ENCODE assay signal across 8 cellular contexts in genomic region chr3:25789596-25790556, GRCh38. TPM values are rescaled to one million over a fixed set of nuclear protein-coding genes. Genes with fewer than 3 reads are reported as not detected.
DNase-seq lines count a peak whose midpoint lies in the region; ATAC-seq, FAIRE-seq and TF ChIP-seq lines count a peak whose summit lies in the region.

TSS of gene OXSM (plus strand) at chr3:25790090. CDS start at chr3:25791021, 931 bp downstream.

- peak within 1 kb of the TSS; percentile 83 for H3K27ac ChIP-seq in angular gyrus (ENCODE audit: low read depth, low read length)
- H3K27ac ChIP-seq in right cardiac atrium (ENCODE audit: low read length) = peak within 1 kb of the TSS; percentile 93
- peak within 1 kb of the TSS; percentile 96 for H3K27ac ChIP-seq in psoas muscle

- H3K4me1 ChIP-seq in right cardiac atrium (ENCODE audit: control insufficient read depth, insufficient read depth, low read length) (peaks cover 5% of the 10 kb centered on the region), psoas muscle (peaks cover 24% of the 10 kb centered on the region)

- under 1% methylated on average over 56 of the region's 56 CpGs for WGBS in right cardiac atrium
- WGBS in psoas muscle, 3 donors = 0 to 1% (median 0%) methylated on average over 55 to 56 of the region's 56 CpGs

- ATAC-seq in GM18499 (IDR thresholded peaks at IDR 0.05; ENCODE audit: insufficient read depth, unreplicated experiment) (peak; percentile 88), HG02938 (IDR thresholded peaks at IDR 0.05; ENCODE audit: unreplicated experiment) (peak; percentile 95), right cardiac atrium (peak; percentile 98 to 99), psoas muscle (peak; percentile 99)

- peak; percentile 92 for FAIRE-seq in urothelium cell line (lab: Jason Lieb, UNC)

- H3K9me3 ChIP-seq in right cardiac atrium (ENCODE audit: control insufficient read depth, low read length) (no peaks in the 10 kb centered on the region), psoas muscle (no peaks in the 10 kb centered on the region)

- TF ChIP-seq CTCF in psoas muscle (IDR thresholded peaks at IDR 0.05) = no peak

- peak within 1 kb of the TSS; percentile 56 for H3K4me3 ChIP-seq in right cardiac atrium (ENCODE audit: low read length)
- H3K4me3 ChIP-seq in psoas muscle = peak within 1 kb of the TSS; percentile 81

- peaks cover 5 to 23% of the 10 kb centered on the region in 2 donors for H3K36me3 ChIP-seq in psoas muscle (ENCODE audit: insufficient read depth in 1 of 2, low read depth in 1 of 2)

- DNase-seq in NCI-H187 (lab: John Stamatoyannopoulos, UW) = peak; percentile 60 to 68
- peak; percentile 76 to 98 (median 89) for DNase-seq in T-helper 2 cell
- peak; percentile 94 to 96 (median 96) for DNase-seq in right cardiac atrium
- DNase-seq in psoas muscle = peak; percentile 92 to 94
- peak; percentile 90 for DNase-seq in urothelium cell line (ENCODE audit: low spot score)

- H3K27me3 ChIP-seq in right cardiac atrium (ENCODE audit: control insufficient read depth, insufficient read depth) = no peaks in the 10 kb centered on the region
- no peaks in the 10 kb centered on the region for H3K27me3 ChIP-seq in psoas muscle (ENCODE audit: insufficient read depth in 3 of 3, low read length in 2 of 3)

- intact Hi-C loops in right cardiac atrium (cut with DNase I) (loop anchor here in 1 of 4 donors (10.0 kb wide), 1 partner anchor 125 kb away; the partner anchor contains the start of gene TOP2B), psoas muscle (cut with DNase I) (loop anchor here in 1 of 2 donors (10.0 kb wide), 1 partner anchor 355 kb away; no protein-coding TSS in a partner anchor)

RNA-seq across cellular contexts. Expression of gene OXSM, which starts in this region (rescaled TPM):
- total RNA-seq in right cardiac atrium (10 to 100 TPM; 11.6 to 15.9 (median 14.0) TPM), psoas muscle (10 to 100 TPM; 11.1 to 13.3 (median 11.6) TPM)
- polyA plus RNA-seq in right cardiac atrium (17.6 TPM), psoas muscle (10 to 100 TPM; 14.5 to 21.5 (median 17.3) TPM)

Comparison
In these comparisons a context has a peak if more than half of its experiments do, and no peak if none do; other contexts are left out.
1. Peak in every context shown above with its lines: DNase-seq, ATAC-seq, H3K4me3 ChIP-seq and H3K27ac ChIP-seq.